Comparison of ENCODE assay signal across 8 cellular contexts in genomic region chr14:95523051-95523817, GRCh38. TPM values are rescaled to one million over a fixed set of nuclear protein-coding genes. Genes with fewer than 3 reads are reported as not detected.
DNase-seq lines count a peak whose midpoint lies in the region; TF ChIP-seq lines count a peak whose summit lies in the region.

No MANE protein-coding gene starts in this region.

- H3K27me3 ChIP-seq in neural progenitor cell: peaks cover 24% of the 10 kb centered on the region

- no peak overlapping the region for H3K4me2 ChIP-seq in neural progenitor cell

- peak overlapping the region; percentile 63 for H3K4me3 ChIP-seq in SK-N-MC
- no peak overlapping the region for H3K4me3 ChIP-seq in neural progenitor cell

- H3K27ac Mint-ChIP-seq in brain (peak overlapping the region; percentile 8 to 97 (median 84)), osteocyte (ENCODE audit: unreplicated experiment) (peak overlapping the region; percentile 98), neural progenitor cell (no peak overlapping the region)

- no peak for TF ChIP-seq CTCF in brain (conservative IDR thresholded peaks at IDR 0.05)
- no peak for TF ChIP-seq CTCF in osteocyte (IDR thresholded peaks at IDR 0.05)
- TF ChIP-seq CTCF in neural progenitor cell (IDR thresholded peaks at IDR 0.05): no peak

- H3K9me3 Mint-ChIP-seq in brain (no peaks in the 10 kb centered on the region), osteocyte (ENCODE audit: unreplicated experiment) (no peaks in the 10 kb centered on the region), neural progenitor cell (no peaks in the 10 kb centered on the region)

- no peaks in the 10 kb centered on the region for H3K36me3 ChIP-seq in SK-N-MC (ENCODE audit: insufficient read depth, low read length)
- H3K36me3 ChIP-seq in neural progenitor cell: no peaks in the 10 kb centered on the region

- H4K20me1 ChIP-seq in neural progenitor cell (ENCODE audit: low read depth): peaks cover 17% of the 10 kb centered on the region

- no peak overlapping the region for H2AFZ ChIP-seq in neural progenitor cell (replicated peaks)

- H3K4me3 Mint-ChIP-seq in brain (peak overlapping the region; percentile 4 to 60 (median 49)), osteocyte (ENCODE audit: unreplicated experiment) (peak overlapping the region; percentile 56), neural progenitor cell (no peak overlapping the region)

- peaks cover 5% of the 10 kb centered on the region for H3K79me2 ChIP-seq in neural progenitor cell (ENCODE audit: low read depth)

- H3F3A ChIP-seq in neural progenitor cell (ENCODE audit: low read depth): no peaks in the 10 kb centered on the region

- H3K9me3 ChIP-seq in SK-N-MC (ENCODE audit: low read depth, low read length) (no peaks in the 10 kb centered on the region), neural progenitor cell (ENCODE audit: low read depth) (no peaks in the 10 kb centered on the region)

- peak overlapping the region; percentile 79 for H3K9ac ChIP-seq in SK-N-MC (ENCODE audit: insufficient read length)
- no peak overlapping the region for H3K9ac ChIP-seq in neural progenitor cell

- H3K27ac ChIP-seq in SK-N-MC: peak overlapping the region; percentile 98
- no peak overlapping the region for H3K27ac ChIP-seq in neural progenitor cell

- H3K27me3 Mint-ChIP-seq in brain (peaks cover 3% of the 10 kb centered on the region), osteocyte (ENCODE audit: unreplicated experiment) (no peaks in the 10 kb centered on the region), neural progenitor cell (ENCODE audit: insufficient read depth, low read depth) (no peaks in the 10 kb centered on the region)

- H3K4me1 ChIP-seq in neural progenitor cell: no peaks in the 10 kb centered on the region

- H3K36me3 Mint-ChIP-seq in brain (no peaks in the 10 kb centered on the region), osteocyte (ENCODE audit: unreplicated experiment) (peaks cover 4% of the 10 kb centered on the region), neural progenitor cell (no peaks in the 10 kb centered on the region)

- H3K4me1 Mint-ChIP-seq in brain: peaks cover 75% of the 10 kb centered on the region
- H3K4me1 Mint-ChIP-seq in osteocyte (ENCODE audit: unreplicated experiment): peaks cover 83% of the 10 kb centered on the region
- H3K4me1 Mint-ChIP-seq in neural progenitor cell: no peaks in the 10 kb centered on the region

- DNase-seq in ELR (ENCODE audit: low read depth): peak; percentile 62
- DNase-seq in SK-N-MC (ENCODE audit: low read depth, low spot score): no peak
- no peak for DNase-seq in osteocyte (ENCODE audit: extremely low spot score, unreplicated experiment)
- DNase-seq in neural progenitor cell (ENCODE audit: low spot score): no peak
- DNase-seq in HCEC 1CT: no peak
- DNase-seq in T1000 (lab: John Stamatoyannopoulos, UW): no peak
- DNase-seq in NCI-H774 (lab: John Stamatoyannopoulos, UW): no peak

RNA-seq across cellular contexts. Expression of gene SYNE3, which starts 6.8 kb away (rescaled TPM):
- 2.0 TPM for polyA plus RNA-seq in brain (ENCODE audit: insufficient read depth, low read depth, low replicate concordance)
- 105 and 114 TPM in 2 replicates for total RNA-seq in osteocyte
- total RNA-seq in neural progenitor cell (ENCODE audit: low replicate concordance): 0.03 and 0.06 TPM in 2 replicates

RNA-seq across cellular contexts. Expression of gene GLRX5, which starts 11.6 kb away (rescaled TPM):
- 109 TPM for polyA plus RNA-seq in brain (ENCODE audit: insufficient read depth, low read depth, low replicate concordance)
- total RNA-seq in osteocyte: 53.1 and 55.1 TPM in 2 replicates
- total RNA-seq in neural progenitor cell (ENCODE audit: low replicate concordance): 71.8 and 99.9 TPM in 2 replicates

Comparison
In these comparisons a context has a peak if more than half of its experiments do, and no peak if none do; other contexts are left out.
1. RNA of gene SYNE3, which starts 6.8 kb away (total RNA-seq): 105 to 114 TPM in osteocyte; 0.03 to 0.06 TPM in neural progenitor cell; every median in the first group is over 100 times any median in the second.